ENCODE assay signal across 16 cellular contexts in the genomic region with DNA sequence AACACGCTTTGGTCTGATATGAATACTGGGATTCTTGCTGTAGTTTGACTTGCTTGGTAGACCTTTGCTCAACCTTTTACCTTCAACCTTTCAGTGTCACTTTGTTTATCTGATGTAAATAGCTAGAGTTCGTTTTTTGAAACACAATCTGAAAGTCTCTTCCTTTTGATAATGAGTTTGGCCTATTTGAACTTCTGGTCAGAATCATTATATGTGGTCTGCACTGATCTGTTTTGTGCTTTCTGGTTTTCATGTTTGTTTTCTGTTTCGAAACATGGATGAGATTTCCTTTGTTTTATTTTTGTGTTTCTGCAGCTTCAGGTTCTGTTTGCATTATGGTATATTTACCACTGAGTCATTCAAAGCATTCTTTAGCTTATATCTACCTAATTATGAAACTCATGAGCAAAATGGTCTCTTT.
A peak's percentile ranks its signal among the peaks of the same experiment; 100 is the strongest.
DNase-seq lines count a peak whose midpoint lies in the region; ATAC-seq and TF ChIP-seq lines count a peak whose summit lies in the region.
"Had no signal": no experiment of that assay in that cellular context is flagged by ENCODE, and none has a peak within 500 bp of the region (broad histone marks: within the 10 kb centered on the region; RNA-seq: fewer than 3 reads in every experiment).

No MANE protein-coding gene starts in this region.

- H3K4me3 ChIP-seq in SK-N-SH (ENCODE audit: low read depth in 2 of 2, low read length in 1 of 2) (no peak overlapping the region), RWPE2 (ENCODE audit: severe bottlenecking) (no peak overlapping the region), smooth muscle cell (no peak overlapping the region)

- no peak for ATAC-seq in SK-N-SH treated with all-trans-retinoic acid at 6 μM for 48 hours
- peak; percentile 55; the same call in 2 of the 3 replicates for ATAC-seq in RWPE2 (ENCODE audit: low read depth)
- ATAC-seq in left lobe of liver, result peak; percentile 87

- H3K9ac ChIP-seq in SK-N-SH, result no peak overlapping the region
- H3K9ac ChIP-seq in smooth muscle cell (ENCODE audit: low read depth), result no peak overlapping the region

- POLR2A ChIA-PET in SK-N-SH (lab: Yijun Ruan, JAX), result no interaction called here

- 0 out of 2 replicates have a peak overlapping the region, but pooled peaks have one; percentile 9 for H2AFZ ChIP-seq in SK-N-SH (ENCODE audit: low read depth)
- no peak overlapping the region for H2AFZ ChIP-seq in smooth muscle cell (ENCODE audit: low read depth)

- peaks cover 6% of the 10 kb centered on the region for H3F3A ChIP-seq in SK-N-SH (replicated peaks; ENCODE audit: insufficient read depth)
- peaks cover 6% of the 10 kb centered on the region for H3F3A ChIP-seq in smooth muscle cell (ENCODE audit: low read depth)

- H3K9me2 ChIP-seq in SK-N-SH, result no peaks in the 10 kb centered on the region

- no peaks in the 10 kb centered on the region for H3K79me2 ChIP-seq in SK-N-SH (ENCODE audit: insufficient read depth)
- no peaks in the 10 kb centered on the region for H3K79me2 ChIP-seq in smooth muscle cell (ENCODE audit: low read depth)

- H4K20me1 ChIP-seq in SK-N-SH (ENCODE audit: insufficient read depth) (no peaks in the 10 kb centered on the region), smooth muscle cell (ENCODE audit: low read depth) (no peaks in the 10 kb centered on the region)

- no peak for TF ChIP-seq RAD21 in SK-N-SH (IDR thresholded peaks at IDR 0.05; ENCODE audit: low read length)

- TF ChIP-seq CTCF in SK-N-SH (IDR thresholded peaks at IDR 0.05) (no peak), RWPE2 (IDR thresholded peaks at IDR 0.05; ENCODE audit: poor library complexity, severe bottlenecking) (no peak), smooth muscle cell (IDR thresholded peaks at IDR 0.05; ENCODE audit: borderline replicate concordance, insufficient read depth, poor library complexity, severe bottlenecking) (no peak)

- no peak overlapping the region for H3K27ac ChIP-seq in SK-N-SH (ENCODE audit: low read depth in 2 of 2, low read length in 1 of 2)
- no peak overlapping the region for H3K27ac ChIP-seq in RWPE2 (ENCODE audit: poor library complexity, severe bottlenecking)
- peak overlapping the region; percentile 75 for H3K27ac ChIP-seq in smooth muscle cell (ENCODE audit: low read depth)

- 53% methylated on average over 3 of the region's 3 CpGs for WGBS in SK-N-SH (ENCODE audit: low lambda C conversion rate)
- 80% methylated on average over 3 of the region's 3 CpGs for WGBS in smooth muscle cell (ENCODE audit: low lambda C conversion rate)

- H3K4me1 ChIP-seq in SK-N-SH (ENCODE audit: control insufficient read depth in 1 of 2, insufficient read depth in 2 of 2, low read depth in 1 of 2, low read length in 1 of 2) (0 out of 4 replicates have a peak, but pooled peaks cover 0 to 8% of the 10 kb centered on the region in 2 experiments), RWPE2 (ENCODE audit: insufficient read depth, poor library complexity, severe bottlenecking) (peaks cover 15% of the 10 kb centered on the region), smooth muscle cell (ENCODE audit: low read depth) (peaks cover 3% of the 10 kb centered on the region)

- H3K9me3 ChIP-seq in SK-N-SH, result no peaks in the 10 kb centered on the region
- H3K9me3 ChIP-seq in RWPE2 (ENCODE audit: severe bottlenecking), result no peaks in the 10 kb centered on the region
- no peaks in the 10 kb centered on the region for H3K9me3 ChIP-seq in smooth muscle cell (replicated peaks; ENCODE audit: low read depth)

- CTCF ChIA-PET in SK-N-SH (lab: Yijun Ruan, JAX), result no interaction called here

- H3K36me3 ChIP-seq in SK-N-SH (replicated peaks in 1 of 2; ENCODE audit: control insufficient read depth in 1 of 2, insufficient read depth in 2 of 2, low read length in 1 of 2), result no peaks in the 10 kb centered on the region
- no peaks in the 10 kb centered on the region for H3K36me3 ChIP-seq in RWPE2 (ENCODE audit: low read depth)
- H3K36me3 ChIP-seq in smooth muscle cell (ENCODE audit: low read depth), result no peaks in the 10 kb centered on the region

- H3K27me3 ChIP-seq in SK-N-SH (ENCODE audit: insufficient read depth) (no peaks in the 10 kb centered on the region), RWPE2 (ENCODE audit: insufficient read depth, poor library complexity, severe bottlenecking) (no peaks in the 10 kb centered on the region), smooth muscle cell (ENCODE audit: low read depth) (no peaks in the 10 kb centered on the region)

- TF ChIP-seq EP300 in SK-N-SH (IDR thresholded peaks at IDR 0.05; ENCODE audit: borderline replicate concordance in 1 of 2, low read depth in 1 of 2, low read length in 1 of 2), result no peak

- no peak for DNase-seq in SK-N-SH
- no peak for DNase-seq in RWPE2 (ENCODE audit: low spot score)
- no peak for DNase-seq in left lobe of liver (ENCODE audit: low spot score)
- no peak for DNase-seq in smooth muscle cell (lab: John Stamatoyannopoulos, UW; ENCODE audit: unreplicated experiment)
- no peak for DNase-seq in MV-4-11 (lab: John Stamatoyannopoulos, UW)
- no peak for DNase-seq in NCI-H187 (lab: John Stamatoyannopoulos, UW)
- no peak for DNase-seq in SKM-1 (lab: John Stamatoyannopoulos, UW; ENCODE audit: unreplicated experiment)
- DNase-seq: 8988T; CD4-positive, alpha-beta memory T cell; DMS79 treated with DMSO at 0.1 percent for 48 hours; Kasumi-1; NCI-H187 treated with DMSO at 0.1 percent for 48 hours; NCI-H446 treated with DMSO at 0.1 percent for 48 hours; NCI-H748 treated with DMSO at 0.1 percent for 48 hours; Right ventricle myocardium superior had no signal

- H3K4me2 ChIP-seq in SK-N-SH (no peak overlapping the region), smooth muscle cell (peak overlapping the region; percentile 22)

TF ChIP-seq in SK-N-SH, 30 proteins besides CTCF, POLR2A, EP300 and RAD21:
- TF ChIP-seq FOXM1 (IDR thresholded peaks at IDR 0.05; ENCODE audit: low read depth) (no peak), TEAD4 (IDR thresholded peaks at IDR 0.05; ENCODE audit: borderline replicate concordance, insufficient read depth) (no peak), CHD2 (IDR thresholded peaks at IDR 0.05; ENCODE audit: low read length, partially characterized antibody) (no peak), RXRA (IDR thresholded peaks at IDR 0.05; ENCODE audit: borderline replicate concordance, low read depth) (no peak)

TF ChIP-seq in SK-N-SH treated with all-trans-retinoic acid at 6 μM for 48 hours, 23 proteins besides CTCF, POLR2A, EP300 and RAD21 (continues in another document):
- no peak for TF ChIP-seq ISL1 (CRISPR knock-in tag; IDR thresholded peaks at IDR 0.05)
- TF ChIP-seq GLIS3 (CRISPR knock-in tag; IDR thresholded peaks at IDR 0.05), result no peak
- no peak for TF ChIP-seq CSRNP3 (CRISPR knock-in tag; IDR thresholded peaks at IDR 0.05)
- TF ChIP-seq ZFP3 (CRISPR knock-in tag; IDR thresholded peaks at IDR 0.05), result no peak
- TF ChIP-seq, protein P1, sequence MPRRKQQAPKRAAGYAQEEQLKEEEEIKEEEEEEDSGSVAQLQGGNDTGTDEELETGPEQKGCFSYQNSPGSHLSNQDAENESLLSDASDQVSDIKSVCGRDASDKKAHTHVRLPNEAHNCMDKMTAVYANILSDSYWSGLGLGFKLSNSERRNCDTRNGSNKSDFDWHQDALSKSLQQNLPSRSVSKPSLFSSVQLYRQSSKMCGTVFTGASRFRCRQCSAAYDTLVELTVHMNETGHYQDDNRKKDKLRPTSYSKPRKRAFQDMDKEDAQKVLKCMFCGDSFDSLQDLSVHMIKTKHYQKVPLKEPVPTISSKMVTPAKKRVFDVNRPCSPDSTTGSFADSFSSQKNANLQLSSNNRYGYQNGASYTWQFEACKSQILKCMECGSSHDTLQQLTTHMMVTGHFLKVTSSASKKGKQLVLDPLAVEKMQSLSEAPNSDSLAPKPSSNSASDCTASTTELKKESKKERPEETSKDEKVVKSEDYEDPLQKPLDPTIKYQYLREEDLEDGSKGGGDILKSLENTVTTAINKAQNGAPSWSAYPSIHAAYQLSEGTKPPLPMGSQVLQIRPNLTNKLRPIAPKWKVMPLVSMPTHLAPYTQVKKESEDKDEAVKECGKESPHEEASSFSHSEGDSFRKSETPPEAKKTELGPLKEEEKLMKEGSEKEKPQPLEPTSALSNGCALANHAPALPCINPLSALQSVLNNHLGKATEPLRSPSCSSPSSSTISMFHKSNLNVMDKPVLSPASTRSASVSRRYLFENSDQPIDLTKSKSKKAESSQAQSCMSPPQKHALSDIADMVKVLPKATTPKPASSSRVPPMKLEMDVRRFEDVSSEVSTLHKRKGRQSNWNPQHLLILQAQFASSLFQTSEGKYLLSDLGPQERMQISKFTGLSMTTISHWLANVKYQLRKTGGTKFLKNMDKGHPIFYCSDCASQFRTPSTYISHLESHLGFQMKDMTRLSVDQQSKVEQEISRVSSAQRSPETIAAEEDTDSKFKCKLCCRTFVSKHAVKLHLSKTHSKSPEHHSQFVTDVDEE (CRISPR knock-in tag; IDR thresholded peaks at IDR 0.05), result no peak
- TF ChIP-seq ZNF8 (CRISPR knock-in tag; IDR thresholded peaks at IDR 0.05), result no peak
- no peak for TF ChIP-seq TCF4 (CRISPR knock-in tag; IDR thresholded peaks at IDR 0.05; ENCODE audit: borderline replicate concordance)
- TF ChIP-seq, protein P2, sequence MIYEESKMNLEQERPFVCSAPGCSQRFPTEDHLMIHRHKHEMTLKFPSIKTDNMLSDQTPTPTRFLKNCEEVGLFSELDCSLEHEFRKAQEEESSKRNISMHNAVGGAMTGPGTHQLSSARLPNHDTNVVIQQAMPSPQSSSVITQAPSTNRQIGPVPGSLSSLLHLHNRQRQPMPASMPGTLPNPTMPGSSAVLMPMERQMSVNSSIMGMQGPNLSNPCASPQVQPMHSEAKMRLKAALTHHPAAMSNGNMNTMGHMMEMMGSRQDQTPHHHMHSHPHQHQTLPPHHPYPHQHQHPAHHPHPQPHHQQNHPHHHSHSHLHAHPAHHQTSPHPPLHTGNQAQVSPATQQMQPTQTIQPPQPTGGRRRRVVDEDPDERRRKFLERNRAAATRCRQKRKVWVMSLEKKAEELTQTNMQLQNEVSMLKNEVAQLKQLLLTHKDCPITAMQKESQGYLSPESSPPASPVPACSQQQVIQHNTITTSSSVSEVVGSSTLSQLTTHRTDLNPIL (CRISPR knock-in tag; IDR thresholded peaks at IDR 0.05; ENCODE audit: low read depth), result no peak
- TF ChIP-seq OSR1 (CRISPR knock-in tag; IDR thresholded peaks at IDR 0.05), result no peak
- no peak for TF ChIP-seq ESRRG (CRISPR knock-in tag; IDR thresholded peaks at IDR 0.05)
- TF ChIP-seq CSDC2 (CRISPR knock-in tag; IDR thresholded peaks at IDR 0.05), result no peak
